ENCODE assay signal across 33 cellular contexts in the genomic region with DNA sequence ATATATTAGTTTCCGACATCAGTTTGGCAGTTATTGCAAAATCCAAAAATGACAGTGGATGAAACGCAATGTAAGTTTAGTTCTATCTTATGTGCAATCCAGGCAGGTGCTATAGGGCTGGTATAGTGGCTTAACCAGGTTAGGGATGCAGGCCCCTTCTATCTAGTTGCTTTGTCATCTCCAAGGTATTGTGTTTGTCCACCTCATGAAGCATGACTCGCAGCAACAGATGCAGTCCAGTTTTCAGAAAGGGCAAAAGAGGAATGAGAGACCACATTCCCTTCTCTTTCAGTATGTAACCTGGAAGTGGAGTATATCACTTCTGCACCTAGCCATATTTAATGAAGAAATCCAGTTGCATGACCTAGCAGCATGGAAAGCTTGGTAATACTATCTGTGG. TPM values are rescaled to one million over a fixed set of nuclear protein-coding genes. Genes with fewer than 3 reads are reported as not detected.
"Had no signal": no experiment of that assay in that cellular context is flagged by ENCODE, and none has a peak within 500 bp of the region (broad histone marks: within the 10 kb centered on the region; RNA-seq: fewer than 3 reads in every experiment).

No MANE protein-coding gene starts in this region.

- H3K9me3 ChIP-seq: adrenal gland, breast epithelium had no signal

- H3K4me1 Mint-ChIP-seq: activated CD4-positive, alpha-beta T cell treated with anti-CD3 and anti-CD28 coated beads for 36 hours; activated CD4-positive, alpha-beta T cell treated with anti-CD3 and anti-CD28 coated beads, Interleukin-2, amount 10 ng/mL, durations not matched to agents 24 days and 14 days; activated CD8-positive, alpha-beta memory T cell treated with anti-CD3 and anti-CD28 coated beads, Interleukin-2, amount 10 ng/mL, durations not matched to agents 7 days and 5 days; activated naive CD4-positive, alpha-beta T cell treated with anti-CD3 and anti-CD28 coated beads, Interleukin-2, amount 50 U/mL, for 24 hours; activated naive CD8-positive, alpha-beta T cell treated with anti-CD3 and anti-CD28 coated beads for 36 hours; activated naive CD8-positive, alpha-beta T cell treated with anti-CD3 and anti-CD28 coated beads, Interleukin-2, amount 50 U/mL, for 24 hours; brain; central memory CD8-positive, alpha-beta T cell; endodermal cell had no signal

- H3K27me3 ChIP-seq: adrenal gland, breast epithelium had no signal

- FAIRE-seq: frontal cortex had no signal

- DNase-seq: activated CD4-positive, alpha-beta memory T cell treated with anti-CD3 and anti-CD28 coated beads for 36 hours; activated CD4-positive, alpha-beta T cell treated with anti-CD3 and anti-CD28 coated beads for 36 hours; activated CD4-positive, alpha-beta T cell treated with anti-CD3 and anti-CD28 coated beads, Interleukin-2, amount 10 ng/mL, durations not matched to agents 24 days and 14 days; activated CD4-positive, CD25-positive, alpha-beta regulatory T cell; activated CD4-positive, CD25-positive, alpha-beta regulatory T cell treated with anti-CD3 and anti-CD28 coated beads, Interleukin-2, amount 50 U/mL, for 72 hours; activated CD8-positive, alpha-beta memory T cell treated with anti-CD3 and anti-CD28 coated beads, Interleukin-2, amount 10 ng/mL, durations not matched to agents 7 days and 5 days; activated CD8-positive, alpha-beta memory T cell treated with anti-CD3 and anti-CD28 coated beads, Interleukin-2, amount 50 U/mL, for 4 hours; activated CD8-positive, alpha-beta T cell treated with anti-CD3 and anti-CD28 coated beads, Interleukin-2, amount 10 ng/mL, durations not matched to agents 7 days and 5 days; activated effector memory CD4-positive, alpha-beta T cell treated with anti-CD3 and anti-CD28 coated beads, Interleukin-2, amount 50 U/mL, for 16 hours; activated naive CD4-positive, alpha-beta T cell treated with anti-CD3 and anti-CD28 coated beads for 36 hours; activated naive CD8-positive, alpha-beta T cell treated with anti-CD3 and anti-CD28 coated beads for 36 hours; activated naive CD8-positive, alpha-beta T cell treated with anti-CD3 and anti-CD28 coated beads, Interleukin-2, amount 50 U/mL, for 24 hours; activated T-cell treated with anti-CD3 and anti-CD28 coated beads, Interleukin-2, amount 50 U/mL, for 1 hour; activated T-cell treated with anti-CD3 and anti-CD28 coated beads, Interleukin-2, amount 50 U/mL, for 48 hours; adrenal gland; amygdala; aorta; dorsolateral prefrontal cortex; effector memory CD4-positive, alpha-beta T cell; endodermal cell; foreskin fibroblast; head of caudate nucleus; T-helper 2 cell had no signal

- H3K36me3 ChIP-seq: adrenal gland, breast epithelium had no signal

- H3K27ac ChIP-seq: adrenal gland, breast epithelium, coronary artery, dorsolateral prefrontal cortex had no signal

- H3K27ac Mint-ChIP-seq: activated CD4-positive, alpha-beta memory T cell treated with anti-CD3 and anti-CD28 coated beads for 36 hours; activated CD4-positive, alpha-beta T cell treated with anti-CD3 and anti-CD28 coated beads for 36 hours; activated CD4-positive, alpha-beta T cell treated with anti-CD3 and anti-CD28 coated beads, Interleukin-2, amount 10 ng/mL, durations not matched to agents 24 days and 14 days; activated CD8-positive, alpha-beta memory T cell treated with anti-CD3 and anti-CD28 coated beads, Interleukin-2, amount 10 ng/mL, durations not matched to agents 7 days and 5 days; activated CD8-positive, alpha-beta T cell treated with anti-CD3 and anti-CD28 coated beads, Interleukin-2, amount 10 ng/mL, durations not matched to agents 7 days and 5 days; activated naive CD4-positive, alpha-beta T cell treated with anti-CD3 and anti-CD28 coated beads for 36 hours; activated naive CD4-positive, alpha-beta T cell treated with anti-CD3 and anti-CD28 coated beads, Interleukin-2, amount 50 U/mL, for 24 hours; activated naive CD8-positive, alpha-beta T cell treated with anti-CD3 and anti-CD28 coated beads for 36 hours; activated naive CD8-positive, alpha-beta T cell treated with anti-CD3 and anti-CD28 coated beads, Interleukin-2, amount 50 U/mL, for 24 hours; activated T-helper 1 cell treated with anti-CD3 and anti-CD28 coated beads, Interleukin-12 subunit alpha, Interleukin-12 subunit beta, Interleukin-2, Interleukin-4 antibody, amounts not matched to agents 30 ng/mL and 10 ng/mL and 1 ng/mL, durations not matched to agents 14 hours and 24 hours and 36 hours; activated T-helper 2 cell treated with anti-CD3 and anti-CD28 coated beads, Interferon-gamma antibody, Interleukin-2, Interleukin-4, amounts not matched to agents 10 μg/mL and 5 μg/mL and 100 μg/mL, durations not matched to agents 14 hours and 24 hours and 36 hours; brain; dendritic cell treated with granulocyte-macrophage colony-stimulating factor and Interleukin-4, amounts not matched to agents 40 ng/mL and 50 ng/mL, for 4 days; endodermal cell had no signal

- H3K9me3 Mint-ChIP-seq: activated CD4-positive, alpha-beta memory T cell treated with anti-CD3 and anti-CD28 coated beads for 36 hours; activated CD4-positive, alpha-beta T cell treated with anti-CD3 and anti-CD28 coated beads, Interleukin-2, amount 10 ng/mL, durations not matched to agents 24 days and 14 days; activated naive CD4-positive, alpha-beta T cell treated with anti-CD3 and anti-CD28 coated beads for 36 hours; activated naive CD4-positive, alpha-beta T cell treated with anti-CD3 and anti-CD28 coated beads, Interleukin-2, amount 50 U/mL, for 24 hours; activated naive CD8-positive, alpha-beta T cell treated with anti-CD3 and anti-CD28 coated beads for 36 hours; activated naive CD8-positive, alpha-beta T cell treated with anti-CD3 and anti-CD28 coated beads, Interleukin-2, amount 50 U/mL, for 24 hours; activated T-helper 1 cell treated with anti-CD3 and anti-CD28 coated beads, Interleukin-12 subunit alpha, Interleukin-12 subunit beta, Interleukin-2, Interleukin-4 antibody, amounts not matched to agents 30 ng/mL and 10 ng/mL and 1 ng/mL, durations not matched to agents 14 hours and 24 hours and 36 hours; activated T-helper 2 cell treated with anti-CD3 and anti-CD28 coated beads, Interferon-gamma antibody, Interleukin-2, Interleukin-4, amounts not matched to agents 10 μg/mL and 5 μg/mL and 100 μg/mL, durations not matched to agents 14 hours and 24 hours and 36 hours; brain; central memory CD8-positive, alpha-beta T cell; dendritic cell treated with granulocyte-macrophage colony-stimulating factor and Interleukin-4, amounts not matched to agents 40 ng/mL and 50 ng/mL, for 4 days; endodermal cell had no signal

- H3K4me1 ChIP-seq: adrenal gland, breast epithelium had no signal

- H3K27me3 Mint-ChIP-seq: activated CD4-positive, alpha-beta memory T cell treated with anti-CD3 and anti-CD28 coated beads for 36 hours; activated CD4-positive, alpha-beta T cell treated with anti-CD3 and anti-CD28 coated beads, Interleukin-2, amount 10 ng/mL, durations not matched to agents 24 days and 14 days; activated CD8-positive, alpha-beta memory T cell treated with anti-CD3 and anti-CD28 coated beads, Interleukin-2, amount 10 ng/mL, durations not matched to agents 7 days and 5 days; activated naive CD4-positive, alpha-beta T cell treated with anti-CD3 and anti-CD28 coated beads, Interleukin-2, amount 50 U/mL, for 24 hours; activated naive CD8-positive, alpha-beta T cell treated with anti-CD3 and anti-CD28 coated beads, Interleukin-2, amount 50 U/mL, for 24 hours; brain had no signal

- H3K4me3 ChIP-seq: adrenal gland, breast epithelium, coronary artery, dorsolateral prefrontal cortex had no signal

- H3K36me3 Mint-ChIP-seq: activated CD4-positive, alpha-beta memory T cell treated with anti-CD3 and anti-CD28 coated beads for 36 hours; activated CD8-positive, alpha-beta memory T cell treated with anti-CD3 and anti-CD28 coated beads, Interleukin-2, amount 10 ng/mL, durations not matched to agents 7 days and 5 days; activated naive CD4-positive, alpha-beta T cell treated with anti-CD3 and anti-CD28 coated beads, Interleukin-2, amount 50 U/mL, for 24 hours; activated naive CD8-positive, alpha-beta T cell treated with anti-CD3 and anti-CD28 coated beads for 36 hours; brain had no signal

- H3K4me3 Mint-ChIP-seq: activated CD4-positive, alpha-beta memory T cell treated with anti-CD3 and anti-CD28 coated beads for 36 hours; activated CD4-positive, alpha-beta T cell treated with anti-CD3 and anti-CD28 coated beads for 36 hours; activated CD4-positive, alpha-beta T cell treated with anti-CD3 and anti-CD28 coated beads, Interleukin-2, amount 10 ng/mL, durations not matched to agents 24 days and 14 days; activated CD8-positive, alpha-beta memory T cell treated with anti-CD3 and anti-CD28 coated beads, Interleukin-2, amount 10 ng/mL, durations not matched to agents 7 days and 5 days; activated CD8-positive, alpha-beta T cell treated with anti-CD3 and anti-CD28 coated beads, Interleukin-2, amount 10 ng/mL, durations not matched to agents 7 days and 5 days; activated naive CD4-positive, alpha-beta T cell treated with anti-CD3 and anti-CD28 coated beads for 36 hours; activated naive CD4-positive, alpha-beta T cell treated with anti-CD3 and anti-CD28 coated beads, Interleukin-2, amount 50 U/mL, for 24 hours; activated naive CD8-positive, alpha-beta T cell treated with anti-CD3 and anti-CD28 coated beads for 36 hours; activated naive CD8-positive, alpha-beta T cell treated with anti-CD3 and anti-CD28 coated beads, Interleukin-2, amount 50 U/mL, for 24 hours; activated T-helper 1 cell treated with anti-CD3 and anti-CD28 coated beads, Interleukin-12 subunit alpha, Interleukin-12 subunit beta, Interleukin-2, Interleukin-4 antibody, amounts not matched to agents 30 ng/mL and 10 ng/mL and 1 ng/mL, durations not matched to agents 14 hours and 24 hours and 36 hours; brain; central memory CD8-positive, alpha-beta T cell; dendritic cell treated with granulocyte-macrophage colony-stimulating factor and Interleukin-4, amounts not matched to agents 40 ng/mL and 50 ng/mL, for 4 days; endodermal cell had no signal

RNA-seq across cellular contexts. Expression of a gene that starts 59.7 kb away (rescaled TPM):
- total RNA-seq: activated CD4-positive, alpha-beta T cell treated with anti-CD3 and anti-CD28 coated beads, Interleukin-2, amount 10 ng/mL, durations not matched to agents 24 days and 14 days; activated CD8-positive, alpha-beta memory T cell treated with anti-CD3 and anti-CD28 coated beads for 36 hours; activated T-helper 1 cell treated with anti-CD3 and anti-CD28 coated beads, Interleukin-12 subunit alpha, Interleukin-12 subunit beta, Interleukin-2, Interleukin-4 antibody, amounts not matched to agents 30 ng/mL and 10 ng/mL and 1 ng/mL, durations not matched to agents 14 hours and 24 hours and 36 hours had no signal
